Comparison of ENCODE assay signal across 15 cellular contexts in the genomic region with DNA sequence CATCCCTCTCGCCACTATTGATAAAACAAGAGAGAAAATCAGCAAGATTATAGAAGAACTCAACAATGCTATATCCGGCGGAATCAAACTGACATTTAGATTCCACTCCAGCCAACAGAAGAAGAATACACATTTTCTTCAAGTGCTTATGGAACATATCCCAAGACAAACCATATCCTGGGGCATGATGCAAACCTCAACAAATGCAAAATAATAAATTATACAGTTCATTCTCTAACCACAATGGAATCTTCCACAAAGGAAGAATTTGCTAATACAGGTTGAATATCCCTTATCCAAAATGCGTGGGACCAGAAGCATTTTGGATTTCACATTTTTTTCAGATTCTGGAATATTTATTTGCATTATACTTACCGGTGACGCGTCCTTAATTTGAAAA. TPM values are rescaled to one million over a fixed set of nuclear protein-coding genes. Genes with fewer than 3 reads are reported as not detected.
DNase-seq lines count a peak whose midpoint lies in the region; TF ChIP-seq lines count a peak whose summit lies in the region.
"Had no signal": no experiment of that assay in that cellular context is flagged by ENCODE, and none has a peak within 500 bp of the region (broad histone marks: within the 10 kb centered on the region; RNA-seq: fewer than 3 reads in every experiment).

No MANE protein-coding gene starts in this region.

- no peaks in the 10 kb centered on the region for H3K36me3 ChIP-seq in hepatocyte (replicated peaks; ENCODE audit: insufficient read depth, low read depth)
- H3K36me3 ChIP-seq: BLaER1 treated with 17β-estradiol and CSF1 and Interleukin-3, amounts not matched to agents 10 nM and 100 nM; HAP-1 had no signal

- 96% methylated on average over 7 of the region's 7 CpGs for WGBS in hepatocyte (ENCODE audit: low lambda C conversion rate, missing lambda C conversion rate)

- H2AFZ ChIP-seq in hepatocyte, result no peak overlapping the region
- H2AFZ ChIP-seq: GM23248 had no signal

- TF ChIP-seq CTCF in AG10803 (conservative IDR thresholded peaks at IDR 0.05; ENCODE audit: low read length), result no peak
- TF ChIP-seq CTCF in hepatocyte (IDR thresholded peaks at IDR 0.05; ENCODE audit: poor library complexity), result no peak

- H3K4me1 ChIP-seq in hepatocyte (ENCODE audit: insufficient read depth), result no peaks in the 10 kb centered on the region
- H3K4me1 ChIP-seq: A549; BLaER1 treated with 17β-estradiol and CSF1 and Interleukin-3, amounts not matched to agents 10 nM and 100 nM; HAP-1 had no signal

- no peaks in the 10 kb centered on the region for H3K9me3 ChIP-seq in hepatocyte (ENCODE audit: low read depth)
- H3K9me3 ChIP-seq: A549; BLaER1 treated with 17β-estradiol and CSF1 and Interleukin-3, amounts not matched to agents 10 nM and 100 nM; HAP-1 had no signal

- no peak overlapping the region for H3K4me2 ChIP-seq in hepatocyte
- H3K4me2 ChIP-seq: A549; BLaER1 treated with 17β-estradiol and CSF1 and Interleukin-3, amounts not matched to agents 10 nM and 100 nM; KMS-11 had no signal

- no peak overlapping the region for H3K4me3 ChIP-seq in AG10803 (ENCODE audit: low read length)
- no peak overlapping the region for H3K4me3 ChIP-seq in hepatocyte
- H3K4me3 ChIP-seq: A549; BLaER1 treated with 17β-estradiol and CSF1 and Interleukin-3, amounts not matched to agents 10 nM and 100 nM; GM23248; HAP-1 had no signal

- DNase-seq in AG10803 (ENCODE audit: low read depth), result peak; percentile 48
- DNase-seq in GM03348 (ENCODE audit: low spot score), result peak; percentile 31
- DNase-seq in amniotic epithelial cell (ENCODE audit: low read depth), result peak; percentile 8
- no peak for DNase-seq in hepatocyte (ENCODE audit: low spot score)
- no peak for DNase-seq in retina
- no peak for DNase-seq in DMS79 treated with DMSO at 0.1 percent for 48 hours (lab: John Stamatoyannopoulos, UW)
- DNase-seq: Calu3; CD8-positive, alpha-beta T cell; DND-41; GDM1; GM23248 had no signal

- peaks cover 11% of the 10 kb centered on the region for H3K27me3 ChIP-seq in hepatocyte
- H3K27me3 ChIP-seq: BLaER1 treated with 17β-estradiol and CSF1 and Interleukin-3, amounts not matched to agents 10 nM and 100 nM had no signal

- no peaks in the 10 kb centered on the region for H3K9me2 ChIP-seq in hepatocyte (replicated peaks; ENCODE audit: insufficient read depth)

- H4K20me1 ChIP-seq in hepatocyte (ENCODE audit: insufficient read depth, poor library complexity, severe bottlenecking), result no peaks in the 10 kb centered on the region
- H4K20me1 ChIP-seq: BLaER1 treated with 17β-estradiol and CSF1 and Interleukin-3, amounts not matched to agents 10 nM and 100 nM had no signal

- H3K27ac ChIP-seq in hepatocyte, result no peak overlapping the region
- H3K27ac ChIP-seq: A549; BLaER1 treated with 17β-estradiol and CSF1 and Interleukin-3, amounts not matched to agents 10 nM and 100 nM; GM23248; KMS-11 had no signal

- H3K79me2 ChIP-seq in hepatocyte, result no peaks in the 10 kb centered on the region

RNA-seq across cellular contexts. Expression of gene YPEL5, which starts 51.4 kb away (rescaled TPM):
- 98.3 and 117 TPM in 2 replicates for total RNA-seq in hepatocyte
- 94.4 and 104 TPM in 2 replicates for polyA plus RNA-seq in hepatocyte

Comparison
In these comparisons a context has a peak if more than half of its experiments do, and no peak if none do; other contexts are left out.
1. DNase-seq: peak in AG10803 (single experiment), GM03348 (single experiment) and amniotic epithelial cell (single experiment); none in hepatocyte (single experiment), retina (single experiment) and DMS79 treated with DMSO at 0.1 percent for 48 hours (single experiment).